Comparison of ENCODE assay signal across 25 cellular contexts in genomic region chr5:124847907-124848306, GRCh38.
DNase-seq lines count a peak whose midpoint lies in the region; TF ChIP-seq lines count a peak whose summit lies in the region.
"Had no signal": no experiment of that assay in that cellular context is flagged by ENCODE, and none has a peak within 500 bp of the region (broad histone marks: within the 10 kb centered on the region; RNA-seq: fewer than 3 reads in every experiment).

No MANE protein-coding gene starts in this region.

- no peak for TF ChIP-seq POLR2A in lower leg skin (IDR thresholded peaks at IDR 0.05)

- WGBS in lower leg skin, 2 donors = 77 to 88% methylated on average over 3 of the region's 3 CpGs

- no peaks in the 10 kb centered on the region for H3K9me2 ChIP-seq in MM.1S (replicated peaks; ENCODE audit: insufficient read depth, low read length)

- H3F3A ChIP-seq in MM.1S (ENCODE audit: insufficient read depth, low read length) = no peaks in the 10 kb centered on the region

- H2AFZ ChIP-seq in MM.1S (ENCODE audit: low read length) = no peak overlapping the region
- H2AFZ ChIP-seq: PC-9 had no signal

- H3K27me3 ChIP-seq in neutrophil = no peaks in the 10 kb centered on the region
- H3K27me3 ChIP-seq in MM.1S (replicated peaks; ENCODE audit: insufficient read depth, low read length) = no peaks in the 10 kb centered on the region
- H3K27me3 ChIP-seq: cardiac muscle cell, colonic mucosa had no signal

- no peak overlapping the region for H3K9ac ChIP-seq in MM.1S (ENCODE audit: low read length)

- peak overlapping the region in 1 of 2 experiments; percentile 25 for H3K4me3 ChIP-seq in neutrophil (ENCODE audit: low read depth in 1 of 2, low read length in 1 of 2)
- no peak overlapping the region for H3K4me3 ChIP-seq in MM.1S (ENCODE audit: low read length)
- H3K4me3 ChIP-seq in lower leg skin (ENCODE audit: low read depth, poor library complexity, severe bottlenecking) = no peak overlapping the region
- H3K4me3 ChIP-seq: cardiac muscle cell, colonic mucosa, PC-9 had no signal

- no peaks in the 10 kb centered on the region for H3K79me2 ChIP-seq in MM.1S (ENCODE audit: low read length)

- intact Hi-C loops in lower leg skin (cut with DNase I; ENCODE audit: low total_unique reads) = no loop called here

- H4K20me1 ChIP-seq in MM.1S (ENCODE audit: insufficient read depth, low read length) = no peaks in the 10 kb centered on the region

- no peaks in the 10 kb centered on the region for H3K9me3 ChIP-seq in neutrophil
- no peaks in the 10 kb centered on the region for H3K9me3 ChIP-seq in MM.1S (replicated peaks; ENCODE audit: insufficient read depth, low read length)
- H3K9me3 ChIP-seq: colonic mucosa had no signal

- H3K4me2 ChIP-seq in MM.1S (ENCODE audit: low read depth, low read length) = no peak overlapping the region
- H3K4me2 ChIP-seq: PC-9 had no signal

- H3K27ac ChIP-seq in neutrophil (peak overlapping the region; percentile 80), MM.1S (ENCODE audit: low read length) (no peak overlapping the region)
- H3K27ac ChIP-seq: cardiac muscle cell, colonic mucosa, epithelial cell of prostate, PC-9 had no signal

- TF ChIP-seq CTCF in neutrophil (IDR thresholded peaks at IDR 0.05) (no peak), MM.1S (IDR thresholded peaks at IDR 0.05; ENCODE audit: low read length) (no peak), lower leg skin (IDR thresholded peaks at IDR 0.05) (no peak), GM20000 (IDR thresholded peaks at IDR 0.05; ENCODE audit: extremely low read depth, missing control alignments) (no peak)

- peaks cover 63 to 68% of the 10 kb centered on the region in 2 experiments for H3K4me1 ChIP-seq in neutrophil (ENCODE audit: control insufficient read depth in 1 of 2, insufficient read depth in 1 of 2, low read depth in 1 of 2, low read length in 1 of 2)
- H3K4me1 ChIP-seq in MM.1S (ENCODE audit: low read length) = no peaks in the 10 kb centered on the region
- H3K4me1 ChIP-seq: colonic mucosa had no signal

- H3K36me3 ChIP-seq in neutrophil (no peaks in the 10 kb centered on the region), MM.1S (replicated peaks; ENCODE audit: insufficient read depth, low read length) (no peaks in the 10 kb centered on the region)
- H3K36me3 ChIP-seq: cardiac muscle cell, colonic mucosa had no signal

- DNase-seq in NCI-H1092 treated with DMSO at 0.1 percent for 48 hours (lab: John Stamatoyannopoulos, UW) (peak; percentile 22), NCI-H1092 (lab: John Stamatoyannopoulos, UW) (no peak), NCI-H2029 treated with DMSO at 0.1 percent for 48 hours (lab: John Stamatoyannopoulos, UW) (peak; percentile 70), NCI-H69 (lab: John Stamatoyannopoulos, UW) (peak; percentile 94), MM.1S (no peak), lower leg skin (ENCODE audit: low spot score in 2 of 2) (no peak), GM20000 (ENCODE audit: low spot score) (no peak)
- DNase-seq: activated CD4-positive, alpha-beta T cell treated with anti-CD3 and anti-CD28 coated beads for 36 hours; activated CD8-positive, alpha-beta T cell treated with anti-CD3 and anti-CD28 coated beads, Interleukin-2, amount 10 ng/mL, durations not matched to agents 7 days and 5 days; AML-193; aorta; CD8-positive, alpha-beta memory T cell; colonic mucosa; effector CD8-positive, alpha-beta T cell; GF-D8; islet precursor cell; left ventricle myocardium superior; naive thymus-derived CD4-positive, alpha-beta T cell; NCI-H82; occipital lobe; PC-9; stimulated activated naive CD4-positive, alpha-beta T cell treated with Interleukin-2 at 50 U/mL for 16 hours had no signal

Comparison
In these comparisons a context has a peak if more than half of its experiments do, and no peak if none do; other contexts are left out.
1. DNase-seq: peak in NCI-H1092 treated with DMSO at 0.1 percent for 48 hours (single experiment), NCI-H2029 treated with DMSO at 0.1 percent for 48 hours (single experiment) and NCI-H69 (single experiment); none in NCI-H1092 (single experiment), MM.1S (single experiment), lower leg skin (0 of 2) and GM20000 (single experiment).